ENCODE assay signal across 7 cellular contexts in genomic region chr19:1468274-1469199, GRCh38.
A peak's percentile ranks its signal among the peaks of the same experiment; 100 is the strongest.
DNase-seq lines count a peak whose midpoint lies in the region; FAIRE-seq and TF ChIP-seq lines count a peak whose summit lies in the region.
"Had no signal": no experiment of that assay in that cellular context is flagged by ENCODE, and none has a peak within 500 bp of the region (broad histone marks: within the 10 kb centered on the region; RNA-seq: fewer than 3 reads in every experiment).

No MANE protein-coding gene starts in this region.

- no peak for FAIRE-seq in urothelium cell line (lab: Jason Lieb, UNC)
- FAIRE-seq: G401.6 had no signal

- no peak for TF ChIP-seq CTCF in fibroblast of pulmonary artery (IDR thresholded peaks at IDR 0.05; ENCODE audit: low read length, missing control alignments)

- peak overlapping the region; percentile 21 for H3K4me3 ChIP-seq in fibroblast of pulmonary artery (replicated peaks; ENCODE audit: low read depth, low read length)

- peak; percentile 50 for DNase-seq in stimulated activated CD4-positive, alpha-beta T cell treated with anti-CD3 and anti-CD28 coated beads, Interleukin-12 subunit alpha, Interleukin-12 subunit beta, amount 100 ng/mL, for 4 hours
- no peak for DNase-seq in stimulated activated CD4-positive, alpha-beta T cell treated with anti-CD3 and anti-CD28 coated beads, Interleukin-1b, Interleukin-23, amount 100 ng/mL, for 48 hours
- DNase-seq in fibroblast of pulmonary artery (ENCODE audit: low read depth) (peak; percentile 44), DMS 273 treated with DMSO at 0.1 percent for 48 hours (lab: John Stamatoyannopoulos, UW) (no peak), urothelium cell line (ENCODE audit: low spot score) (no peak), SIG-M5 (lab: John Stamatoyannopoulos, UW) (no peak)

Comparison
In these comparisons a context has a peak if more than half of its experiments do, and no peak if none do; other contexts are left out.
1. DNase-seq: peak in stimulated activated CD4-positive, alpha-beta T cell treated with anti-CD3 and anti-CD28 coated beads, Interleukin-12 subunit alpha, Interleukin-12 subunit beta, amount 100 ng/mL, for 4 hours (single experiment) and fibroblast of pulmonary artery (single experiment); none in stimulated activated CD4-positive, alpha-beta T cell treated with anti-CD3 and anti-CD28 coated beads, Interleukin-1b, Interleukin-23, amount 100 ng/mL, for 48 hours (single experiment), DMS 273 treated with DMSO at 0.1 percent for 48 hours (single experiment), urothelium cell line (single experiment) and SIG-M5 (single experiment).